ENCODE assay signal across 8 cellular contexts in the genomic region with DNA sequence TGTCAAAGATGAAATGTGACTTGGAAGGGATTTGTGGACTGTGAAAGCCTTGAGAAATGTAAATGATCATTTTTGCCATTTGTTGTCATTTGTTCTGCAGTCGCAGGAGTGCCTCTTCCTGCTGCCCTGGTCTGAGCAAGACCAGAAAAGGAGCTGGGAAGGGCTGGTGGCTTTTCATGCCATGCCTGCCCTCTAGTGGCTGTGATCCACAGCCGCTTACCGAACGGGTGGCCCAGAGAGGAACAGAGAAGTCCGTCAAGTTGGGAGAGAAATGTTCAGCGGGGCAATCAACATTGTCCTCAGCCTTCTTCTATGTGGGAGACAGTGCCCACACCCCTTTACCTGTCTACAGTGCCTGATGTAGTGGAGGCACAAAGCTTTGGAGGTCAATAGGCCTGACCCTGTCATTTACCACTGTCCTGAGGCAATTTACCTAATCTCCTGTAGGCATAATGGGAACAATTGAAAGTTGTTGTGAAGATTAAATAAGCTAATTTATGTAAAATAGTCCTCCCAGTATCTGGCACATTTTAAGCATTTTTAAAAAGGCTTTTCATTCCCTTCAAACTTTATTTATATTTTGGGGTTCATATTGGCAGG.
A peak's percentile ranks its signal among the peaks of the same experiment; 100 is the strongest.
DNase-seq lines count a peak whose midpoint lies in the region; ATAC-seq and TF ChIP-seq lines count a peak whose summit lies in the region.

No MANE protein-coding gene starts in this region.

- H3K36me3 Mint-ChIP-seq in CD14-positive monocyte, result no peaks in the 10 kb centered on the region

- H3K9me3 ChIP-seq in lung (ENCODE audit: control insufficient read depth in 2 of 2, insufficient read depth in 1 of 2, low read length in 1 of 2), result peaks cover 0 to 3% of the 10 kb centered on the region in 2 donors

- intact Hi-C loops in CD14-positive monocyte (cut with micrococcal nuclease), result no loop called here

- peak; percentile 85 for TF ChIP-seq CTCF in CD14-positive monocyte (IDR thresholded peaks at IDR 0.05)
- TF ChIP-seq CTCF in lung (IDR thresholded peaks at IDR 0.05; ENCODE audit: control extremely low read depth, extremely low read depth), result peak; percentile 56

- WGBS in lung, 2 donors, result 2 to 4% methylated on average over 6 of the region's 6 CpGs

- ATAC-seq in GM19025 (IDR thresholded peaks at IDR 0.05; ENCODE audit: low read depth, unreplicated experiment), result peak; percentile 94
- ATAC-seq in HG03108 (IDR thresholded peaks at IDR 0.05; ENCODE audit: unreplicated experiment), result peak; percentile 93
- peak; percentile 90 for ATAC-seq in lung (ENCODE audit: insufficient read depth, low FRiP score)

- no peak overlapping the region for H3K4me3 Mint-ChIP-seq in CD14-positive monocyte

- H3K4me3 ChIP-seq in lung, result no peak overlapping the region

- H3K27ac Mint-ChIP-seq in CD14-positive monocyte, result no peak overlapping the region

- peaks cover 4% of the 10 kb centered on the region for H3K4me1 Mint-ChIP-seq in CD14-positive monocyte

- H3K27me3 Mint-ChIP-seq in CD14-positive monocyte (ENCODE audit: low read depth in 3 of 3), result peaks cover 2 to 6% (median 3%) of the 10 kb centered on the region in 3 donors

- H3K27me3 ChIP-seq in lung (ENCODE audit: control insufficient read depth, insufficient read depth), result no peaks in the 10 kb centered on the region

- no peaks in the 10 kb centered on the region for H3K9me3 Mint-ChIP-seq in CD14-positive monocyte

- H3K36me3 ChIP-seq in lung (ENCODE audit: control insufficient read depth in 2 of 2, insufficient read depth in 2 of 2, low read length in 2 of 2), result no peaks in the 10 kb centered on the region

- H3K27ac ChIP-seq in lung (ENCODE audit: low read depth in 1 of 2, low read length in 1 of 2), result no peak overlapping the region

- DNase-seq in CD14-positive monocyte (ENCODE audit: low spot score) (peak; percentile 65), NCI-H226 (peak; percentile 17), dermis microvascular lymphatic vessel endothelial cell (ENCODE audit: low read depth in 2 of 2) (peak; percentile 63 to 83), lung (ENCODE audit: low spot score) (peak; percentile 75)
- DNase-seq in activated CD4-positive, alpha-beta T cell treated with anti-CD3 and anti-CD28 coated beads for 24 hours (ENCODE audit: low read depth in 2 of 2), result peak; percentile 19 to 48
- peak; percentile 4 for DNase-seq in stimulated activated CD8-positive, alpha-beta memory T cell treated with anti-CD3 and anti-CD28 coated beads, Interleukin-15, amount 100 ng/mL, for 24 hours (ENCODE audit: low read depth)

- no peaks in the 10 kb centered on the region for H3K4me1 ChIP-seq in lung (ENCODE audit: control insufficient read depth in 2 of 2, insufficient read depth in 2 of 2, low read length in 2 of 2)

Comparison
In these comparisons a context has a peak if more than half of its experiments do, and no peak if none do; other contexts are left out.
1. DNase-seq: peak in every context shown above with its lines; median percentile 75 in lung; 73 in dermis microvascular lymphatic vessel endothelial cell; 65 in CD14-positive monocyte; 34 in activated CD4-positive, alpha-beta T cell treated with anti-CD3 and anti-CD28 coated beads for 24 hours; 17 in NCI-H226; 4 in stimulated activated CD8-positive, alpha-beta memory T cell treated with anti-CD3 and anti-CD28 coated beads, Interleukin-15, amount 100 ng/mL, for 24 hours.